10 cellular contexts compared by ENCODE assay signal in the genomic region with DNA sequence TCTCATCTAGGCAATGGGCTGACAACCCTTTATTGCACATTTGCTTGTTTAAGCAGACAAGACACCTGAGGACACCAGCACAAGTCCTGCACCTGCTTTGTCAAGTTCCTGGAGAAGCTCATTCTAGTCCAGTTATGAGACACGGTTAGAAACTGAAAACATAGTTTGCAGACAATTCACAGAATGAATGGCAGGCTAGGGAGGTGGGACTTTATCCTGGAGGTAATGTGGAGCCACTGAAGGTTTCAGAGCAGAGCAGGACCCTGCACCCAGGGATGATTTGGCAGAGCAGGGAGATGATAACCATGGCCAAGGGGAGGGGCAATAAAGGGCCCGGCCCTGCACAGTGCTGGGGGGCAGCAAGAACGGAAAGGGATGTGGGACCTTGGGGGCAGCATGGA. TPM values are rescaled to one million over a fixed set of nuclear protein-coding genes. Genes with fewer than 3 reads are reported as not detected.
DNase-seq lines count a peak whose midpoint lies in the region; ATAC-seq and TF ChIP-seq lines count a peak whose summit lies in the region.
"Had no signal": no experiment of that assay in that cellular context is flagged by ENCODE, and none has a peak within 500 bp of the region (broad histone marks: within the 10 kb centered on the region; RNA-seq: fewer than 3 reads in every experiment).

No MANE protein-coding gene starts in this region.

- H3K9ac ChIP-seq in SK-N-SH (peak overlapping the region; percentile 46), OCI-LY3 (ENCODE audit: low read length) (peak overlapping the region; percentile 15; the same call in 1 of the 2 replicates), skeletal muscle tissue (ENCODE audit: low read depth in 1 of 3, low read length in 3 of 3) (peak overlapping the region in 1 of 3 donors; percentile 72)

- H3K36me3 ChIP-seq in SK-N-SH (replicated peaks in 1 of 2; ENCODE audit: control insufficient read depth in 1 of 2, insufficient read depth in 2 of 2, low read length in 1 of 2) (peaks cover 7 to 18% of the 10 kb centered on the region in 2 experiments), OCI-LY3 (replicated peaks; ENCODE audit: low read depth, low read length) (peaks cover 12% of the 10 kb centered on the region), skeletal muscle tissue (ENCODE audit: control insufficient read depth in 3 of 3, insufficient read depth in 3 of 3, low read length in 3 of 3) (peaks cover 0 to 7% (median 4%) of the 10 kb centered on the region in 3 donors), transverse colon (no peaks in the 10 kb centered on the region)
- H3K36me3 ChIP-seq: prostate gland had no signal

- H3K27ac Mint-ChIP-seq in HFFc6, result peak overlapping the region; percentile 94

- no peak for ATAC-seq in SK-N-SH treated with all-trans-retinoic acid at 6 μM for 48 hours

- H3K4me3 Mint-ChIP-seq in HFFc6, result peak overlapping the region; percentile 71

- H3K27ac ChIP-seq in SK-N-SH (ENCODE audit: low read depth in 2 of 2, low read length in 1 of 2) (peak overlapping the region; percentile 62 to 96; a peak in 3 of 4 replicates), OCI-LY3 (ENCODE audit: low read length) (peak overlapping the region; percentile 88), skeletal muscle tissue (ENCODE audit: low read depth, low read length) (peak overlapping the region; percentile 49), transverse colon (no peak overlapping the region)
- H3K27ac ChIP-seq: 22Rv1 had no signal

- peaks cover 31% of the 10 kb centered on the region for H3F3A ChIP-seq in SK-N-SH (replicated peaks; ENCODE audit: insufficient read depth)

- H3K36me3 Mint-ChIP-seq in HFFc6 (ENCODE audit: low read depth), result peaks cover 43% of the 10 kb centered on the region

- peaks cover 58% of the 10 kb centered on the region for H3K4me1 Mint-ChIP-seq in HFFc6 (ENCODE audit: low read depth)

- H3K9me3 Mint-ChIP-seq in HFFc6, result peaks cover 7% of the 10 kb centered on the region; the same call in 1 of the 2 replicates

- WGBS in SK-N-SH (ENCODE audit: low lambda C conversion rate), result 64% methylated on average over 3 of the region's 3 CpGs
- WGBS in transverse colon (ENCODE audit: low coverage in 1 of 2), 2 donors, result 45 to 59% methylated on average over 3 of the region's 3 CpGs

- in situ Hi-C loops in transverse colon (cut with MboI; ENCODE audit: low pct_ligation_motif_present in 1 of 4, low pct_unique_long_range_greater_than_20kb in 1 of 4, low sequenced_read_pairs in 3 of 4), result no loop called here

- H3K79me2 ChIP-seq in SK-N-SH (ENCODE audit: insufficient read depth) (peaks cover 61% of the 10 kb centered on the region; the same call in 1 of the 2 replicates), OCI-LY3 (ENCODE audit: low read length) (no peaks in the 10 kb centered on the region)

- DNase-seq in SK-N-SH (no peak), HFFc6 (no peak), transverse colon (no peak), CD1c-positive myeloid dendritic cell (ENCODE audit: extremely low spot score) (no peak), NCI-H187 (lab: John Stamatoyannopoulos, UW) (no peak)

- H3K4me3 ChIP-seq in SK-N-SH (ENCODE audit: low read depth in 2 of 2, low read length in 1 of 2) (no peak overlapping the region), OCI-LY3 (ENCODE audit: low read length) (peak overlapping the region; percentile 64), skeletal muscle tissue (ENCODE audit: low read length in 3 of 3) (no peak overlapping the region), transverse colon (no peak overlapping the region)
- H3K4me3 ChIP-seq: prostate gland had no signal

- TF ChIP-seq EP300 in SK-N-SH (IDR thresholded peaks at IDR 0.05; ENCODE audit: borderline replicate concordance in 1 of 2, low read depth in 1 of 2, low read length in 1 of 2), result no peak
- TF ChIP-seq EP300 in transverse colon (IDR thresholded peaks at IDR 0.05; ENCODE audit: low read depth), result no peak

- POLR2A ChIA-PET in SK-N-SH (lab: Yijun Ruan, JAX), result no interaction called here

- no peaks in the 10 kb centered on the region for H3K27me3 ChIP-seq in SK-N-SH (ENCODE audit: insufficient read depth)
- no peaks in the 10 kb centered on the region for H3K27me3 ChIP-seq in OCI-LY3 (ENCODE audit: low read depth, low read length)
- no peaks in the 10 kb centered on the region for H3K27me3 ChIP-seq in skeletal muscle tissue (ENCODE audit: control insufficient read depth in 3 of 3, insufficient read depth in 3 of 3, low read length in 3 of 3)
- no peaks in the 10 kb centered on the region for H3K27me3 ChIP-seq in transverse colon

- H3K4me1 ChIP-seq in SK-N-SH (ENCODE audit: control insufficient read depth in 1 of 2, insufficient read depth in 2 of 2, low read depth in 1 of 2, low read length in 1 of 2) (peaks cover 12 to 42% of the 10 kb centered on the region in 2 experiments; a peak in 3 of 4 replicates), OCI-LY3 (ENCODE audit: low read length) (peaks cover 49% of the 10 kb centered on the region), skeletal muscle tissue (ENCODE audit: control insufficient read depth in 3 of 3, insufficient read depth in 3 of 3, low read length in 3 of 3) (peaks cover 9 to 31% (median 25%) of the 10 kb centered on the region in 3 donors), transverse colon (peaks cover 0 to 4% (median 0%) of the 10 kb centered on the region in 4 donors)
- H3K4me1 ChIP-seq: prostate gland had no signal

- TF ChIP-seq RAD21 in SK-N-SH (IDR thresholded peaks at IDR 0.05; ENCODE audit: low read length), result no peak

- peaks cover 10% of the 10 kb centered on the region for H3K27me3 Mint-ChIP-seq in HFFc6 (ENCODE audit: insufficient read depth)

- H3K4me2 ChIP-seq in SK-N-SH, result peak overlapping the region; percentile 66
- peak overlapping the region; percentile 84 for H3K4me2 ChIP-seq in OCI-LY3 (ENCODE audit: low read length)

- intact Hi-C loops in transverse colon (cut with DNase I; ENCODE audit: low total_unique reads), result no loop called here

- no peak for TF ChIP-seq POLR2A in transverse colon (IDR thresholded peaks at IDR 0.05)

- no peaks in the 10 kb centered on the region for H3K9me3 ChIP-seq in SK-N-SH
- H3K9me3 ChIP-seq in OCI-LY3 (ENCODE audit: insufficient read depth, low read length), result no peaks in the 10 kb centered on the region
- H3K9me3 ChIP-seq in skeletal muscle tissue (ENCODE audit: control insufficient read depth in 3 of 3, low read length in 3 of 3), result no peaks in the 10 kb centered on the region
- no peaks in the 10 kb centered on the region for H3K9me3 ChIP-seq in transverse colon
- H3K9me3 ChIP-seq: prostate gland had no signal

- H3K9me2 ChIP-seq in SK-N-SH, result no peaks in the 10 kb centered on the region

- TF ChIP-seq CTCF in SK-N-SH (IDR thresholded peaks at IDR 0.05) (no peak), HFFc6 (IDR thresholded peaks at IDR 0.05) (no peak), OCI-LY3 (IDR thresholded peaks at IDR 0.05; ENCODE audit: low read depth, low read length) (no peak), transverse colon (IDR thresholded peaks at IDR 0.05) (no peak)

- CTCF ChIA-PET in SK-N-SH (lab: Yijun Ruan, JAX), result no interaction called here

- H2AFZ ChIP-seq in SK-N-SH (ENCODE audit: low read depth) (no peak overlapping the region), OCI-LY3 (ENCODE audit: low read depth, low read length) (no peak overlapping the region)

- H4K20me1 ChIP-seq in SK-N-SH (ENCODE audit: insufficient read depth) (no peaks in the 10 kb centered on the region), OCI-LY3 (ENCODE audit: insufficient read depth, low read length) (no peaks in the 10 kb centered on the region)

TF ChIP-seq in SK-N-SH, 30 proteins besides CTCF, POLR2A, EP300 and RAD21 (continues in another document):
- TF ChIP-seq, protein P1, sequence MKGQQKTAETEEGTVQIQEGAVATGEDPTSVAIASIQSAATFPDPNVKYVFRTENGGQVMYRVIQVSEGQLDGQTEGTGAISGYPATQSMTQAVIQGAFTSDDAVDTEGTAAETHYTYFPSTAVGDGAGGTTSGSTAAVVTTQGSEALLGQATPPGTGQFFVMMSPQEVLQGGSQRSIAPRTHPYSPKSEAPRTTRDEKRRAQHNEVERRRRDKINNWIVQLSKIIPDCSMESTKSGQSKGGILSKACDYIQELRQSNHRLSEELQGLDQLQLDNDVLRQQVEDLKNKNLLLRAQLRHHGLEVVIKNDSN (IDR thresholded peaks at IDR 0.05; ENCODE audit: borderline replicate concordance, low read depth), result no peak
- no peak for TF ChIP-seq GABPA (IDR thresholded peaks at IDR 0.05; ENCODE audit: low read depth)
- TF ChIP-seq, protein P2, sequence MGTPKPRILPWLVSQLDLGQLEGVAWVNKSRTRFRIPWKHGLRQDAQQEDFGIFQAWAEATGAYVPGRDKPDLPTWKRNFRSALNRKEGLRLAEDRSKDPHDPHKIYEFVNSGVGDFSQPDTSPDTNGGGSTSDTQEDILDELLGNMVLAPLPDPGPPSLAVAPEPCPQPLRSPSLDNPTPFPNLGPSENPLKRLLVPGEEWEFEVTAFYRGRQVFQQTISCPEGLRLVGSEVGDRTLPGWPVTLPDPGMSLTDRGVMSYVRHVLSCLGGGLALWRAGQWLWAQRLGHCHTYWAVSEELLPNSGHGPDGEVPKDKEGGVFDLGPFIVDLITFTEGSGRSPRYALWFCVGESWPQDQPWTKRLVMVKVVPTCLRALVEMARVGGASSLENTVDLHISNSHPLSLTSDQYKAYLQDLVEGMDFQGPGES (IDR thresholded peaks at IDR 0.05; ENCODE audit: low read depth, low read length), result no peak

TF ChIP-seq in SK-N-SH treated with all-trans-retinoic acid at 6 μM for 48 hours, 23 proteins besides CTCF, POLR2A, EP300 and RAD21 (continues in another document):
- TF ChIP-seq ZFP30 (CRISPR knock-in tag; IDR thresholded peaks at IDR 0.05) (no peak), ZNF8 (CRISPR knock-in tag; IDR thresholded peaks at IDR 0.05) (no peak), ARNTL (CRISPR knock-in tag; IDR thresholded peaks at IDR 0.05; ENCODE audit: borderline replicate concordance, low read depth) (no peak), ISL1 (CRISPR knock-in tag; IDR thresholded peaks at IDR 0.05) (no peak), ESRRG (CRISPR knock-in tag; IDR thresholded peaks at IDR 0.05) (no peak)

RNA-seq across cellular contexts. Expression of a gene that starts 50.7 kb away (rescaled TPM):
- 13.3 and 14.9 TPM in 2 replicates for polyA plus RNA-seq in SK-N-SH (2012; rRNA removed)
- polyA plus RNA-seq in SK-N-SH (2012; cell fraction: cytosol; rRNA removed), result 13.0 and 16.1 TPM in 2 replicates
- 15.7 and 22.1 TPM in 2 replicates for polyA plus RNA-seq in SK-N-SH (2012; cell fraction: nucleus; rRNA removed)
- total RNA-seq in HFFc6 (2021; fragmentation: NEBNext Ultra II Directional; extraction: Animal tissue kit (Norgen Biotek cat#: 25700)), result 10 to 100 TPM; 29.1 to 35.0 (median 32.9) TPM
- total RNA-seq in skeletal muscle tissue (26.6 TPM), transverse colon (10 to 100 TPM; 15.7 to 30.0 (median 24.1) TPM)

Comparison
In these comparisons a context has a peak if more than half of its experiments do, and no peak if none do; other contexts are left out.
1. H3K27ac ChIP-seq: peak in SK-N-SH (2 of 2), OCI-LY3 (single experiment) and skeletal muscle tissue (single experiment); none in transverse colon (0 of 4).